ENCODE assay signal across 13 cellular contexts in genomic region chr17:80501739-80502577, GRCh38. TPM values are rescaled to one million over a fixed set of nuclear protein-coding genes. Genes with fewer than 3 reads are reported as not detected.
DNase-seq lines count a peak whose midpoint lies in the region; ATAC-seq, FAIRE-seq and TF ChIP-seq lines count a peak whose summit lies in the region.
"Had no signal": no experiment of that assay in that cellular context is flagged by ENCODE, and none has a peak within 500 bp of the region (broad histone marks: within the 10 kb centered on the region; RNA-seq: fewer than 3 reads in every experiment).

No MANE protein-coding gene starts in this region.

- BruUV-seq in HepG2 (replicated peaks; lab: Mats Ljungman, UMichigan): no TSS peak
- BruUV-seq in MCF 10A (replicated peaks; lab: Mats Ljungman, UMichigan): TSS peak; percentile 51

- TF ChIP-seq CTCF in HepG2 (CRISPR knock-in tag; IDR thresholded peaks at IDR 0.05) (no peak), right lobe of liver (IDR thresholded peaks at IDR 0.05) (no peak), MCF 10A (IDR thresholded peaks at IDR 0.05; ENCODE audit: unreplicated experiment) (no peak), uterus (IDR thresholded peaks at IDR 0.05) (no peak)

- 48% methylated on average over 22 of the region's 24 CpGs for WGBS in HepG2 (ENCODE audit: low lambda C conversion rate)
- 77% methylated on average over 23 of the region's 24 CpGs for WGBS in right lobe of liver (ENCODE audit: insufficient coverage, low coverage, low lambda C conversion rate, missing lambda C conversion rate)

- peak overlapping the region; percentile 10; the same call in 1 of the 2 replicates for H3K4me2 ChIP-seq in HepG2 (ENCODE audit: low read depth, low read length)

- H3K4me3 ChIP-seq in HepG2 (replicated peaks in 1 of 3; ENCODE audit: insufficient read depth in 1 of 3, low read depth in 2 of 3, low read length in 3 of 3) (no peak overlapping the region; a peak in 1 of 6 replicates), right lobe of liver (no peak overlapping the region), muscle layer of colon (ENCODE audit: low read depth in 1 of 2, low read length in 2 of 2) (no peak overlapping the region), uterus (peak overlapping the region in 1 of 2 donors; percentile 10)

- H3K36me3 ChIP-seq in HepG2 (replicated peaks in 1 of 2; ENCODE audit: control insufficient read depth in 1 of 2, insufficient read depth in 2 of 2, low read length in 2 of 2) (no peaks in the 10 kb centered on the region), right lobe of liver (no peaks in the 10 kb centered on the region), muscle layer of colon (ENCODE audit: insufficient read depth, low read length) (no peaks in the 10 kb centered on the region), uterus (no peaks in the 10 kb centered on the region)
- H3K36me3 ChIP-seq: neutrophil had no signal

- ATAC-seq in HepG2: no peak
- no peak for ATAC-seq in right lobe of liver
- ATAC-seq: left colon, WTC11 had no signal

- peaks cover 12% of the 10 kb centered on the region for H3K4me1 Mint-ChIP-seq in MCF 10A (ENCODE audit: insufficient read depth, unreplicated experiment)
- peaks cover 10% of the 10 kb centered on the region for H3K4me1 Mint-ChIP-seq in activated T-helper 1 cell treated with anti-CD3 and anti-CD28 coated beads, Interleukin-12 subunit alpha, Interleukin-12 subunit beta, Interleukin-2, Interleukin-4 antibody, amounts not matched to agents 30 ng/mL and 10 ng/mL and 1 ng/mL, durations not matched to agents 14 hours and 24 hours and 36 hours (ENCODE audit: low read depth)

- CTCF ChIA-PET in HepG2 (lab: Yijun Ruan, JAX; ENCODE audit: low intra/inter-chr PET ratio, low total read pairs) (no interaction called here), MCF 10A (lab: Yijun Ruan, JAX) (no interaction called here)

- H3K4me1 ChIP-seq in HepG2 (ENCODE audit: insufficient read depth, low read length) (peaks cover 36% of the 10 kb centered on the region), right lobe of liver (no peaks in the 10 kb centered on the region), muscle layer of colon (ENCODE audit: insufficient read depth, low read length) (peaks cover 38% of the 10 kb centered on the region), uterus (peaks cover 4 to 6% of the 10 kb centered on the region in 2 donors)

- DNase-seq in HepG2 (ENCODE audit: low spot score): no peak
- no peak for DNase-seq in right lobe of liver
- DNase-seq in MCF 10A (ENCODE audit: unreplicated experiment): peak; percentile 90
- peak; percentile 54 to 69 for DNase-seq in uterus
- no peak for DNase-seq in NCI-H2196 (lab: John Stamatoyannopoulos, UW; ENCODE audit: unreplicated experiment)
- DNase-seq in activated T-helper 1 cell treated with anti-CD3 and anti-CD28 coated beads, Interleukin-12 subunit alpha, Interleukin-12 subunit beta, Interleukin-2, Interleukin-4 antibody, amounts not matched to agents 30 ng/mL and 10 ng/mL and 1 ng/mL, durations not matched to agents 14 hours and 24 hours and 36 hours (ENCODE audit: low spot score): no peak
- DNase-seq in NCI-H1092 treated with DMSO at 0.1 percent for 48 hours (lab: John Stamatoyannopoulos, UW): no peak
- DNase-seq: effector CD4-positive, alpha-beta T cell; MV-4-11 had no signal

- intact Hi-C loops in HepG2 (cut with micrococcal nuclease; ENCODE audit: unreplicated experiment) (no loop called here), right lobe of liver (cut with DNase I) (no loop called here), MCF 10A (cut with micrococcal nuclease) (no loop called here), uterus (cut with DNase I; ENCODE audit: low total_unique reads) (no loop called here)
- intact Hi-C loops in activated T-helper 1 cell treated with anti-CD3 and anti-CD28 coated beads, Interleukin-12 subunit alpha, Interleukin-12 subunit beta, Interleukin-2, Interleukin-4 antibody, amounts not matched to agents 30 ng/mL and 10 ng/mL and 1 ng/mL, durations not matched to agents 14 hours and 24 hours and 36 hours (cut with micrococcal nuclease): no loop called here

- no peak overlapping the region for H2AFZ ChIP-seq in HepG2 (ENCODE audit: low read length)

- H3K27me3 Mint-ChIP-seq in MCF 10A (ENCODE audit: insufficient read depth, unreplicated experiment): no peaks in the 10 kb centered on the region
- H3K27me3 Mint-ChIP-seq in activated T-helper 1 cell treated with anti-CD3 and anti-CD28 coated beads, Interleukin-12 subunit alpha, Interleukin-12 subunit beta, Interleukin-2, Interleukin-4 antibody, amounts not matched to agents 30 ng/mL and 10 ng/mL and 1 ng/mL, durations not matched to agents 14 hours and 24 hours and 36 hours (ENCODE audit: insufficient read depth): peaks cover 24% of the 10 kb centered on the region

- TF ChIP-seq RAD21 in HepG2 (CRISPR knock-in tag; IDR thresholded peaks at IDR 0.05): no peak

- in situ Hi-C loops in HepG2 (cut with HindIII; ENCODE audit: extremely low pct_ligation_motif_present, low pct_unique_long_range_greater_than_20kb): no loop called here

- H3K9me3 Mint-ChIP-seq in MCF 10A (ENCODE audit: unreplicated experiment): no peaks in the 10 kb centered on the region
- H3K9me3 Mint-ChIP-seq in activated T-helper 1 cell treated with anti-CD3 and anti-CD28 coated beads, Interleukin-12 subunit alpha, Interleukin-12 subunit beta, Interleukin-2, Interleukin-4 antibody, amounts not matched to agents 30 ng/mL and 10 ng/mL and 1 ng/mL, durations not matched to agents 14 hours and 24 hours and 36 hours: no peaks in the 10 kb centered on the region
- H3K9me3 Mint-ChIP-seq: WTC11 had no signal

- H3K27ac Mint-ChIP-seq in MCF 10A (ENCODE audit: low read depth, unreplicated experiment): peak overlapping the region; percentile 89
- no peak overlapping the region for H3K27ac Mint-ChIP-seq in activated T-helper 1 cell treated with anti-CD3 and anti-CD28 coated beads, Interleukin-12 subunit alpha, Interleukin-12 subunit beta, Interleukin-2, Interleukin-4 antibody, amounts not matched to agents 30 ng/mL and 10 ng/mL and 1 ng/mL, durations not matched to agents 14 hours and 24 hours and 36 hours
- H3K27ac Mint-ChIP-seq: WTC11 had no signal

- H3K27me3 ChIP-seq in HepG2 (ENCODE audit: control insufficient read depth in 1 of 2, insufficient read depth in 2 of 2, low read length in 2 of 2) (peaks cover 18 to 74% of the 10 kb centered on the region in 2 experiments; a peak in 4 of 5 replicates), right lobe of liver (no peaks in the 10 kb centered on the region), muscle layer of colon (ENCODE audit: control insufficient read depth in 1 of 2, insufficient read depth in 2 of 2, low read length in 2 of 2) (no peaks in the 10 kb centered on the region), uterus (no peaks in the 10 kb centered on the region)

- no peak overlapping the region for H3K27ac ChIP-seq in HepG2 (ENCODE audit: extremely low read length, insufficient read depth, low read length)
- H3K27ac ChIP-seq in right lobe of liver: no peak overlapping the region
- peak overlapping the region; percentile 59 for H3K27ac ChIP-seq in muscle layer of colon (ENCODE audit: low read depth, low read length)
- H3K27ac ChIP-seq in uterus: peak overlapping the region; percentile 67 to 70
- H3K27ac ChIP-seq: neutrophil had no signal

- H3K79me2 ChIP-seq in HepG2 (ENCODE audit: insufficient read depth, low read length): no peaks in the 10 kb centered on the region

- H3K36me3 Mint-ChIP-seq in MCF 10A (ENCODE audit: insufficient read depth, unreplicated experiment): peaks cover 5% of the 10 kb centered on the region
- no peaks in the 10 kb centered on the region for H3K36me3 Mint-ChIP-seq in activated T-helper 1 cell treated with anti-CD3 and anti-CD28 coated beads, Interleukin-12 subunit alpha, Interleukin-12 subunit beta, Interleukin-2, Interleukin-4 antibody, amounts not matched to agents 30 ng/mL and 10 ng/mL and 1 ng/mL, durations not matched to agents 14 hours and 24 hours and 36 hours (ENCODE audit: low read depth)
- H3K36me3 Mint-ChIP-seq: WTC11 had no signal

- H3K4me3 Mint-ChIP-seq in MCF 10A (ENCODE audit: unreplicated experiment): peak overlapping the region; percentile 68
- H3K4me3 Mint-ChIP-seq in activated T-helper 1 cell treated with anti-CD3 and anti-CD28 coated beads, Interleukin-12 subunit alpha, Interleukin-12 subunit beta, Interleukin-2, Interleukin-4 antibody, amounts not matched to agents 30 ng/mL and 10 ng/mL and 1 ng/mL, durations not matched to agents 14 hours and 24 hours and 36 hours: no peak overlapping the region
- H3K4me3 Mint-ChIP-seq: WTC11 had no signal

- H3K9ac ChIP-seq in HepG2 (ENCODE audit: insufficient read depth, low read depth, low read length): no peak overlapping the region
- H3K9ac ChIP-seq in muscle layer of colon (ENCODE audit: low read length): no peak overlapping the region

- POLR2A ChIA-PET in HepG2 (lab: Yijun Ruan, JAX): interaction anchor here (0.6 to 0.8 kb wide), 2 partner anchors 72 to 76 kb away, joined by 3 to 4 read pairs; no protein-coding TSS in a partner anchor
- POLR2A ChIA-PET in MCF 10A (lab: Yijun Ruan, JAX): interaction anchor here (0.5 to 1.8 kb wide), 16 partner anchors 27 to 399 kb away, joined by 3 to 21 read pairs (median 3); partner anchors contain the start of gene RPTOR

- H3K9me3 ChIP-seq in HepG2 (ENCODE audit: low read length) (no peaks in the 10 kb centered on the region), right lobe of liver (no peaks in the 10 kb centered on the region), muscle layer of colon (ENCODE audit: low read length) (no peaks in the 10 kb centered on the region), uterus (no peaks in the 10 kb centered on the region)
- H3K9me3 ChIP-seq: neutrophil had no signal

- TF ChIP-seq POLR2A in HepG2 (IDR thresholded peaks at IDR 0.05; ENCODE audit: insufficient read depth in 1 of 2, low read depth in 2 of 2, low read length in 2 of 2): no peak
- no peak for TF ChIP-seq POLR2A in right lobe of liver (IDR thresholded peaks at IDR 0.05)
- no peak for TF ChIP-seq POLR2A in uterus (IDR thresholded peaks at IDR 0.05)

- no peaks in the 10 kb centered on the region for H4K20me1 ChIP-seq in HepG2 (ENCODE audit: insufficient read depth, low read length)

- TF ChIP-seq EP300 in HepG2 (IDR thresholded peaks at IDR 0.05; ENCODE audit: low read depth in 2 of 2, low read length in 2 of 2) (no peak), HepG2 (CRISPR knock-in tag; IDR thresholded peaks at IDR 0.05; ENCODE audit: borderline replicate concordance) (no peak)

- no peak for FAIRE-seq in HepG2 (lab: Jason Lieb, UNC)

RNA-seq across cellular contexts. Expression of gene NPTX1, which starts 25.6 kb away (rescaled TPM):
- total RNA-seq in HepG2 (2016; rRNA removed; fragmentation: Illumina TruSeq; extraction: Trizol): not detected in 2 replicates
- total RNA-seq in HepG2 (2016; cell fraction: cytosol; rRNA removed; fragmentation: Illumina TruSeq; extraction: Trizol; ENCODE audit: low read depth): not detected in 2 replicates
- not detected in 2 replicates for total RNA-seq in HepG2 (2016; cell fraction: insoluble cytoplasmic fraction; rRNA removed; fragmentation: Illumina TruSeq; extraction: Trizol)
- not detected in 2 replicates for total RNA-seq in HepG2 (2016; cell fraction: membrane; rRNA removed; fragmentation: Illumina TruSeq; extraction: Trizol)
- total RNA-seq in HepG2 (2016; cell fraction: nucleus; rRNA removed; fragmentation: Illumina TruSeq; extraction: Trizol): not detected in 2 replicates
- polyA plus RNA-seq in HepG2 (2011; rRNA removed): 0.01 TPM in 1 of 2 replicates, not detected in the other
- polyA plus RNA-seq in HepG2 (2011; cell fraction: cytosol; rRNA removed): not detected in 2 replicates
- not detected in 2 replicates for polyA plus RNA-seq in HepG2 (2011; cell fraction: nucleus; rRNA removed)
- not detected in 2 replicates for polyA plus RNA-seq in HepG2 (2012)
- polyA plus RNA-seq in HepG2 (2016; cell fraction: cytosol; fragmentation: Illumina TruSeq; extraction: Trizol; ENCODE audit: low read depth): not detected in 2 replicates
- not detected in 2 replicates for polyA plus RNA-seq in HepG2 (2016; cell fraction: insoluble cytoplasmic fraction; fragmentation: Illumina TruSeq; extraction: Trizol; ENCODE audit: low read depth)
- not detected in 2 replicates for polyA plus RNA-seq in HepG2 (2016; cell fraction: membrane; fragmentation: Illumina TruSeq; extraction: Trizol; ENCODE audit: low read depth)
- polyA plus RNA-seq in HepG2 (2016; cell fraction: nucleus; fragmentation: Illumina TruSeq; extraction: Trizol; ENCODE audit: insufficient read depth, low read depth): not detected in 2 replicates
- polyA minus RNA-seq in HepG2 (2011; rRNA and poly(A)+ RNA removed; ENCODE audit: low replicate concordance): 17.0 TPM in 1 of 2 replicates, not detected in the other
- 0.10 TPM in 1 of 2 replicates, not detected in the other for polyA minus RNA-seq in HepG2 (2011; cell fraction: cytosol; rRNA and poly(A)+ RNA removed)
- 0.25 TPM in 1 of 2 replicates, not detected in the other for polyA minus RNA-seq in HepG2 (2011; cell fraction: nucleus; rRNA and poly(A)+ RNA removed)
- under 1 TPM in 1 of 6 experiments, not detected in 5; 0.06 TPM for total RNA-seq in right lobe of liver
- total RNA-seq in MCF 10A (2022): not detected in 2 replicates
- 1 to 10 TPM in 2 of 4 donors, not detected in 2; 1.6 to 2.1 TPM for total RNA-seq in uterus
- 23.4 and 24.2 TPM in 2 replicates for total RNA-seq in activated T-helper 1 cell treated with anti-CD3 and anti-CD28 coated beads, Interleukin-12 subunit alpha, Interleukin-12 subunit beta, Interleukin-2, Interleukin-4 antibody, amounts not matched to agents 30 ng/mL and 10 ng/mL and 1 ng/mL, durations not matched to agents 14 hours and 24 hours and 36 hours

RNA-seq across cellular contexts. Expression of gene RPTOR, which starts 42.7 kb away (rescaled TPM):
- total RNA-seq in HepG2 (2016; rRNA removed; fragmentation: Illumina TruSeq; extraction: Trizol): 25.3 TPM in 2 replicates
- total RNA-seq in HepG2 (2016; cell fraction: cytosol; rRNA removed; fragmentation: Illumina TruSeq; extraction: Trizol; ENCODE audit: low read depth): 9.3 TPM in 2 replicates
- total RNA-seq in HepG2 (2016; cell fraction: insoluble cytoplasmic fraction; rRNA removed; fragmentation: Illumina TruSeq; extraction: Trizol): 19.0 and 24.1 TPM in 2 replicates
- total RNA-seq in HepG2 (2016; cell fraction: membrane; rRNA removed; fragmentation: Illumina TruSeq; extraction: Trizol): 10.7 and 12.5 TPM in 2 replicates
- 47.4 and 53.3 TPM in 2 replicates for total RNA-seq in HepG2 (2016; cell fraction: nucleus; rRNA removed; fragmentation: Illumina TruSeq; extraction: Trizol)
- polyA plus RNA-seq in HepG2 (2011; rRNA removed): 6.6 and 7.2 TPM in 2 replicates
- 4.9 and 6.5 TPM in 2 replicates for polyA plus RNA-seq in HepG2 (2011; cell fraction: cytosol; rRNA removed)
- polyA plus RNA-seq in HepG2 (2011; cell fraction: nucleus; rRNA removed): 40.6 and 57.3 TPM in 2 replicates
- 16.9 and 22.1 TPM in 2 replicates for polyA plus RNA-seq in HepG2 (2012)
- 1.6 TPM in 2 replicates for polyA plus RNA-seq in HepG2 (2016; cell fraction: cytosol; fragmentation: Illumina TruSeq; extraction: Trizol; ENCODE audit: low read depth)
- polyA plus RNA-seq in HepG2 (2016; cell fraction: insoluble cytoplasmic fraction; fragmentation: Illumina TruSeq; extraction: Trizol; ENCODE audit: low read depth): 12.7 and 16.8 TPM in 2 replicates
- 3.3 and 3.8 TPM in 2 replicates for polyA plus RNA-seq in HepG2 (2016; cell fraction: membrane; fragmentation: Illumina TruSeq; extraction: Trizol; ENCODE audit: low read depth)
- polyA plus RNA-seq in HepG2 (2016; cell fraction: nucleus; fragmentation: Illumina TruSeq; extraction: Trizol; ENCODE audit: insufficient read depth, low read depth): 36.3 and 39.1 TPM in 2 replicates
- 26.1 and 51.5 TPM in 2 replicates for polyA minus RNA-seq in HepG2 (2011; rRNA and poly(A)+ RNA removed; ENCODE audit: low replicate concordance)
- 18.6 and 20.2 TPM in 2 replicates for polyA minus RNA-seq in HepG2 (2011; cell fraction: cytosol; rRNA and poly(A)+ RNA removed)
- polyA minus RNA-seq in HepG2 (2011; cell fraction: nucleus; rRNA and poly(A)+ RNA removed): 62.9 and 72.9 TPM in 2 replicates
- 10 to 100 TPM; 13.1 to 24.0 (median 15.5) TPM for total RNA-seq in right lobe of liver
- 41.3 and 46.6 TPM in 2 replicates for total RNA-seq in MCF 10A (2022)
- 10 to 100 TPM; 19.0 to 48.3 (median 27.3) TPM for total RNA-seq in uterus
- 63.5 and 66.7 TPM in 2 replicates for total RNA-seq in activated T-helper 1 cell treated with anti-CD3 and anti-CD28 coated beads, Interleukin-12 subunit alpha, Interleukin-12 subunit beta, Interleukin-2, Interleukin-4 antibody, amounts not matched to agents 30 ng/mL and 10 ng/mL and 1 ng/mL, durations not matched to agents 14 hours and 24 hours and 36 hours

Comparison
In these comparisons a context has a peak if more than half of its experiments do, and no peak if none do; other contexts are left out.
1. DNase-seq: peak in MCF 10A (single experiment) and uterus (2 of 2); none in HepG2 (single experiment), right lobe of liver (0 of 3), NCI-H2196 (single experiment), activated T-helper 1 cell treated with anti-CD3 and anti-CD28 coated beads, Interleukin-12 subunit alpha, Interleukin-12 subunit beta, Interleukin-2, Interleukin-4 antibody, amounts not matched to agents 30 ng/mL and 10 ng/mL and 1 ng/mL, durations not matched to agents 14 hours and 24 hours and 36 hours (single experiment) and NCI-H1092 treated with DMSO at 0.1 percent for 48 hours (single experiment).
2. H3K27ac ChIP-seq: peak in muscle layer of colon (single experiment) and uterus (2 of 2); none in HepG2 (single experiment) and right lobe of liver (0 of 3).